8 cellular contexts compared by ENCODE assay signal in the genomic region with DNA sequence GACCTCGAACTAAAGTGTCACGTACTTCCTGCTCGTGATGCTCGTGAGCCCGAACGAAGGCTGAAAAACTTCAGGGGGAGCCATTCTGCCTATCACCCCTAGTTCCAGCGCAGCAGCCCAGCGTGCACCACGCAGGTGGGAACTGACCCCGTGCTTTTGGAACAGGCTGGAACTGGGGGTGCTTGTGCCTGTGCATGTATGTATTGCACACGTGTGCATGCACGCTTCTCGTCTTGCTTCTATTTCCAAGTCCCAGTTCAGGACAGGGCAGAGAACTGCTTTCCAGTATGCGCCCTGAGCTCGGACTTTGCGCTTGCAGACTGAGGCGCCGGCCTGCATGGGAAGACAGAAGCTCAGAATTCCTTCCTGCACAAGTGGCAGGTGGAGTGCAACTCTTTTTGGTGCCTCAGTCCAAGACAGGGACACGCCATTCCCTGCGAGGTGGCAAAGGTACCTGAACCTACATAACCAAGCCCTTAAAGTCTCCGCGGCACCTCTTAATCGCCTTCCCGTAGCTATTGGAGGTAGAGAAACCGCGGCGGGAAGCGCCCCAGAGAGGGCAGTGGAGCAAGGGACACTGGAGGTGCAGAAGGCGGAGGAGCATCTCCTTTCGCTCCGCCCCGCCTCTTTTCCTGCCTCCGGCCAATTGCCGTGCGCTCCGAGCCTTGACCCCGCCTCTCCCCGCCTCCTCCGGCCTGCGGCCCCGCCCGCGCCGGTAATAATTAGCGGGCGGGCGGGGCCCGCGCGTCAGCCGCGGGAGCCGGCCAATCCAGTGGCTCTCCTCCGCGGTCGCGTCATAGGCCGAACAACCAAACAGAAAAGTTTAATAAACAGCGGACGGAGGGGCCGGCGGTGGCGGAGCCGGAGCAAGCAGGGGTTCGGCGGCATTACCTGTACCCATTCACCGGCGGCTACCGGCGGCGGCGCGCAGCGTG. TPM values are rescaled to one million over a fixed set of nuclear protein-coding genes. Genes with fewer than 3 reads are reported as not detected.
DNase-seq lines count a peak whose midpoint lies in the region; ATAC-seq and TF ChIP-seq lines count a peak whose summit lies in the region.

Gene ZFAND6 (plus strand): TSS at position 826 of the 935 bp plus-strand sequence. CDS start 60,669 bp downstream, outside the sequence.

- H3K36me3 ChIP-seq in ES-I3 (ENCODE audit: insufficient read depth, low read length) (no peaks in the 10 kb centered on the region), H7 (replicated peaks; ENCODE audit: control insufficient read depth, insufficient read depth, low read length) (no peaks in the 10 kb centered on the region)

- peaks cover 12% of the 10 kb centered on the region for H3K4me1 ChIP-seq in ES-I3 (ENCODE audit: insufficient read depth, low read length)

- H3K9me3 Mint-ChIP-seq in nephron progenitor cell = peaks cover 4% of the 10 kb centered on the region
- H3K9me3 Mint-ChIP-seq in stimulated activated naive CD8-positive, alpha-beta T cell treated with anti-CD3 and anti-CD28 coated beads, Interleukin-15, amount 100 ng/mL, for 72 hours = no peaks in the 10 kb centered on the region

- peak; percentile 89 for ATAC-seq in stimulated activated naive CD8-positive, alpha-beta T cell treated with anti-CD3 and anti-CD28 coated beads, Interleukin-15, amount 100 ng/mL, for 72 hours

- H3K27ac Mint-ChIP-seq in nephron progenitor cell = peak within 1 kb of the TSS; percentile 93
- peak within 1 kb of the TSS; percentile 96 to 98 for H3K27ac Mint-ChIP-seq in stimulated activated naive CD8-positive, alpha-beta T cell treated with anti-CD3 and anti-CD28 coated beads, Interleukin-15, amount 100 ng/mL, for 72 hours

- H3K27me3 ChIP-seq in H7 (ENCODE audit: control insufficient read depth, insufficient read depth, low read length) = no peaks in the 10 kb centered on the region; the same call in 1 of the 2 replicates

- H3K9ac ChIP-seq in ES-I3 (ENCODE audit: low read depth, low read length) = peak within 1 kb of the TSS; percentile 95

- no peaks in the 10 kb centered on the region for H3K9me3 ChIP-seq in ES-I3 (ENCODE audit: control insufficient read depth, insufficient read depth, low read length)

- no peaks in the 10 kb centered on the region for H3K36me3 Mint-ChIP-seq in nephron progenitor cell (ENCODE audit: low read depth)

- H3K4me3 Mint-ChIP-seq in nephron progenitor cell = peak within 1 kb of the TSS; percentile 89
- H3K4me3 Mint-ChIP-seq in stimulated activated naive CD8-positive, alpha-beta T cell treated with anti-CD3 and anti-CD28 coated beads, Interleukin-15, amount 100 ng/mL, for 72 hours = peak within 1 kb of the TSS; percentile 92

- H3K4me3 ChIP-seq in H7 (ENCODE audit: insufficient read depth, low read depth, low read length) = peak within 1 kb of the TSS; percentile 80
- H3K4me3 ChIP-seq in fibroblast of the aortic adventitia (ENCODE audit: low read depth, low read length) = peak within 1 kb of the TSS; percentile 76

- peak; percentile 95 for DNase-seq in H7
- DNase-seq in M059J (ENCODE audit: low read depth) = peak; percentile 91
- DNase-seq in SHP77 (lab: John Stamatoyannopoulos, UW) = peak; percentile 89 to 93
- DNase-seq in activated effector memory CD4-positive, alpha-beta T cell treated with Interleukin-2 at 50 U/mL for 16 hours = peak; percentile 95
- DNase-seq in fibroblast of the aortic adventitia (ENCODE audit: low read depth) = peak; percentile 87
- peak; percentile 98 for DNase-seq in nephron progenitor cell
- peak; percentile 93 to 94 for DNase-seq in stimulated activated naive CD8-positive, alpha-beta T cell treated with anti-CD3 and anti-CD28 coated beads, Interleukin-15, amount 100 ng/mL, for 72 hours

- TF ChIP-seq CTCF in fibroblast of the aortic adventitia (IDR thresholded peaks at IDR 0.05; ENCODE audit: insufficient read depth, low read length) (no peak), nephron progenitor cell (IDR thresholded peaks at IDR 0.05) (no peak)

- peaks cover 29% of the 10 kb centered on the region for H3K27me3 Mint-ChIP-seq in nephron progenitor cell (ENCODE audit: low read depth, poor library complexity)
- H3K27me3 Mint-ChIP-seq in stimulated activated naive CD8-positive, alpha-beta T cell treated with anti-CD3 and anti-CD28 coated beads, Interleukin-15, amount 100 ng/mL, for 72 hours = peaks cover 6% of the 10 kb centered on the region

- peaks cover 33% of the 10 kb centered on the region for H3K4me1 Mint-ChIP-seq in nephron progenitor cell
- peaks cover 65% of the 10 kb centered on the region for H3K4me1 Mint-ChIP-seq in stimulated activated naive CD8-positive, alpha-beta T cell treated with anti-CD3 and anti-CD28 coated beads, Interleukin-15, amount 100 ng/mL, for 72 hours

RNA-seq across cellular contexts. Expression of gene ZFAND6, which starts in this region (rescaled TPM):
- total RNA-seq in H7 (2014; rRNA removed; shearing (Covaris generic)) = 213 and 238 TPM in 2 replicates
- total RNA-seq in M059J (2014; rRNA removed; shearing (Covaris generic)) = 177 and 184 TPM in 2 replicates
- 27.2 and 125 TPM in 2 replicates for total RNA-seq in fibroblast of the aortic adventitia (ENCODE audit: low replicate concordance)

Comparison
In these comparisons a context has a peak if more than half of its experiments do, and no peak if none do; other contexts are left out.
1. Peak in every context shown above with its lines: DNase-seq, ATAC-seq and H3K4me3 ChIP-seq.